ENCODE assay signal across 8 cellular contexts in the genomic region with DNA sequence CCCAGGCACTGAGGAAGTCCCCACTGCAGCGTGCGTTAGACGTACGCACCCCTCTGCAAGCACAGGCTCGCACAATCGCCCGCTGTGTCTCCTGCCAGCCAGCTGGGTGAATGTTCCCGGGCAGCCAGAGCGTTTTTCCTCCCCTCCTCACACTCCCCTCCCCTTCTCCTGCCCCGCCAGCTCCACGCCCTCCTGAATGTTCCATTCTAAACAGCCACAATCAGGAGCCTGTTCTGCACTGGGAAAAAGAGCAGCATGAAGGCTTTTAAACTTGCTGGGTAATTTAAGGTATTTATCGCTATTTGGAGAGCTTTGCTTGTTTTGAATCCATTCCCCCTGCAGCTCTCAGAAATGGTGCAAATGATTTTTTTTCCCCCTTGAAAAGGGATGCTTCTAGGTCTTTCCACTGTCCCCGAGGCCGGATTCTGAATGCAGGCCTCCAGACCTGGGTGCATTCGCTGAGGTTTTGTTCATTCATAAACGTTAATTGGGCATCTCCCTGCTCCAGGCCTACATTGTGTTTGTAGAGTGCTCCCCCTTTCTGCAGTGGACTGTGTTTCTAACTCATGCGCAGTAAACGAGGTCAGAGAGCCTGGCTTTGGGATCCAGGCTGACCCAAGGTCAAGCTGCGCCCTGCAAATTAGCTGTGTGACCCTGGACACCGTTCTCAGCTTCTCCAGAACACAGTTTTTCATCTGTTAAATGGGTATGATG.
A peak's percentile ranks its signal among the peaks of the same experiment; 100 is the strongest.
DNase-seq lines count a peak whose midpoint lies in the region; ATAC-seq, FAIRE-seq and TF ChIP-seq lines count a peak whose summit lies in the region.

No MANE protein-coding gene starts in this region.

- H3K36me3 ChIP-seq in GM12878 (ENCODE audit: control insufficient read depth in 2 of 2, insufficient read depth in 2 of 2, low read length in 1 of 2) (peaks cover 0 to 1% of the 10 kb centered on the region in 2 experiments; a peak in 2 of 4 replicates), thoracic aorta (no peaks in the 10 kb centered on the region)

- SMC1A ChIA-PET in GM12878 (lab: Charles Lee; ENCODE audit: uncharacterized antibody, unreplicated experiment), result interaction anchor here (0.9 to 6.0 kb wide), 13 partner anchors 9 to 287 kb away, joined by 3 to 49 read pairs (median 5); no protein-coding TSS in a partner anchor

- H3K4me3 ChIP-seq in A549, result no peak overlapping the region
- H3K4me3 ChIP-seq in NB4 (ENCODE audit: low read depth, low read length), result no peak overlapping the region
- no peak overlapping the region for H3K4me3 ChIP-seq in GM12878
- H3K4me3 ChIP-seq in thoracic aorta, result peak overlapping the region; percentile 34

- no peaks in the 10 kb centered on the region for H3K27me3 ChIP-seq in GM12878 (replicated peaks in 1 of 2; ENCODE audit: control insufficient read depth in 2 of 2, insufficient read depth in 2 of 2, low read length in 1 of 2)
- no peaks in the 10 kb centered on the region for H3K27me3 ChIP-seq in thoracic aorta (replicated peaks; ENCODE audit: insufficient read depth)

- TF ChIP-seq EP300 in A549 (IDR thresholded peaks at IDR 0.05), result no peak
- TF ChIP-seq EP300 in GM12878 (IDR thresholded peaks at IDR 0.05; ENCODE audit: borderline replicate concordance in 1 of 2, control insufficient read depth in 1 of 2, low read depth in 2 of 2, low read length in 2 of 2), result no peak

- intact Hi-C loops in GM12878 (cut with micrococcal nuclease; ENCODE audit: unreplicated experiment) (no loop called here), left colon (cut with DNase I, micrococcal nuclease) (no loop called here)

- no TSS peak for BruUV-seq in GM12878 (replicated peaks; lab: Mats Ljungman, UMichigan)

- DNase-seq in A549 (ENCODE audit: low read depth in 1 of 2, low spot score in 1 of 2) (peak in 1 of 2 experiments; percentile 22), NB4 (ENCODE audit: low read depth) (peak; percentile 61), GM12878 (ENCODE audit: low read depth, low spot score) (no peak), left colon (peak; percentile 37 to 63), thoracic aorta (ENCODE audit: low spot score) (no peak), RCC 7860 (ENCODE audit: low spot score) (no peak)
- DNase-seq in activated naive CD4-positive, alpha-beta T cell treated with Interleukin-2 at 50 U/mL for 16 hours, result no peak

- TF ChIP-seq CTCF in A549 (IDR thresholded peaks at IDR 0.05) (no peak; the same call in 2 of the 3 replicates), NB4 (IDR thresholded peaks at IDR 0.05; ENCODE audit: low read depth, low read length) (no peak), GM12878 (IDR thresholded peaks at IDR 0.05 in 2 of 3, conservative IDR thresholded peaks at IDR 0.05 in 1 of 3; ENCODE audit: control insufficient read depth in 2 of 3, extremely low read depth in 1 of 3, insufficient read depth in 1 of 3, low read depth in 3 of 3, low read length in 3 of 3) (peak; percentile 5 to 44 (median 18); a peak in 3 of 6 replicates), thoracic aorta (IDR thresholded peaks at IDR 0.05) (no peak)

- 70% methylated on average over 20 of the region's 20 CpGs for WGBS in A549 (ENCODE audit: missing lambda C conversion rate)
- whole genome bisulfite sequencing in GM12878 (ENCODE audit: insufficient coverage, insufficient replicate concordance, low lambda C conversion rate, missing lambda C conversion rate), result 93% methylated on average over 20 of the region's 20 CpGs

- peak overlapping the region; percentile 84 to 93 for H3K27ac ChIP-seq in A549
- H3K27ac ChIP-seq in GM12878 (ENCODE audit: control insufficient read depth, insufficient read depth), result peak overlapping the region; percentile 99
- peak overlapping the region; percentile 55 to 67 for H3K27ac ChIP-seq in thoracic aorta

- CTCF ChIA-PET in A549 (lab: Yijun Ruan, JAX), result interaction anchor here (0.6 to 2.9 kb wide), 10 partner anchors 9 to 468 kb away, joined by 3 to 8 read pairs (median 3); a partner anchor contains a TSS
- CTCF ChIA-PET in GM12878 (lab: Yijun Ruan, JAX), result interaction anchor here (0.7 to 3.4 kb wide), 13 partner anchors 8 to 287 kb away, joined by 3 to 23 read pairs (median 4); no protein-coding TSS in a partner anchor

- peak overlapping the region; percentile 31; the same call in 1 of the 2 replicates for H3K9ac ChIP-seq in GM12878 (ENCODE audit: control insufficient read depth, insufficient read depth, low read length)

- peaks cover 28% of the 10 kb centered on the region for H3K79me2 ChIP-seq in GM12878 (ENCODE audit: control insufficient read depth, insufficient read depth, low read length)

- RAD21 ChIA-PET in GM12878 (lab: Charles Lee; ENCODE audit: unreplicated experiment), result interaction anchor here (0.8 to 6.1 kb wide), 10 partner anchors 26 to 287 kb away, joined by 3 to 42 read pairs (median 5); a partner anchor contains a TSS

- no peaks in the 10 kb centered on the region for H4K20me1 ChIP-seq in GM12878 (ENCODE audit: control insufficient read depth, insufficient read depth)

- H3K4me1 ChIP-seq in A549, result peaks cover 69% of the 10 kb centered on the region
- H3K4me1 ChIP-seq in GM12878 (ENCODE audit: control insufficient read depth, insufficient read depth, low read length), result peaks cover 46% of the 10 kb centered on the region
- peaks cover 45 to 89% of the 10 kb centered on the region in 2 donors for H3K4me1 ChIP-seq in thoracic aorta (ENCODE audit: control insufficient read depth in 1 of 2, low read depth in 2 of 2)

- peak overlapping the region; percentile 69 for H3K4me2 ChIP-seq in A549
- peak overlapping the region; percentile 98 for H3K4me2 ChIP-seq in GM12878 (ENCODE audit: control insufficient read depth, insufficient read depth)

- TF ChIP-seq RAD21 in A549 (conservative IDR thresholded peaks at IDR 0.05 in 1 of 2, IDR thresholded peaks at IDR 0.05 in 1 of 2) (peak; percentile 34 to 51; a peak in 2 of 5 replicates), GM12878 (IDR thresholded peaks at IDR 0.05; ENCODE audit: insufficient read depth, low read depth, low read length) (peak; percentile 50)

- H2AFZ ChIP-seq in GM12878 (ENCODE audit: control insufficient read depth, low read depth, low read length), result no peak overlapping the region

- POLR2A ChIA-PET in A549 (lab: Yijun Ruan, JAX) (no interaction called here), GM12878 (lab: Charles Lee) (interaction anchor here (0.7 to 0.9 kb wide), 2 partner anchors 33 to 64 kb away, joined by 3 read pairs; no protein-coding TSS in a partner anchor)

- FAIRE-seq in A549 (lab: Jason Lieb, UNC), result no peak
- FAIRE-seq in GM12878 (lab: Jason Lieb, UNC), result no peak
- FAIRE-seq in RCC 7860 (lab: Jason Lieb, UNC), result no peak

- in situ Hi-C loops in GM12878 (cut with MboI), result no loop called here

- no peak for TF ChIP-seq POLR2A in A549 (IDR thresholded peaks at IDR 0.05; ENCODE audit: low read length)
- no peak for TF ChIP-seq POLR2A in NB4 (IDR thresholded peaks at IDR 0.05; ENCODE audit: extremely low read depth, insufficient read length)
- TF ChIP-seq POLR2A in GM12878 (IDR thresholded peaks at IDR 0.05; ENCODE audit: low read depth, low read length), result no peak

- ATAC-seq in A549, result no peak
- ATAC-seq in GM12878, result no peak
- peak; percentile 73 for ATAC-seq in left colon
- no peak for ATAC-seq in thoracic aorta (ENCODE audit: insufficient number of reproducible peaks, low FRiP score, low read depth)
- ATAC-seq in HG02970 (IDR thresholded peaks at IDR 0.05; ENCODE audit: low FRiP score, unreplicated experiment), result no peak

- H3K9me3 ChIP-seq in A549 (no peaks in the 10 kb centered on the region), GM12878 (replicated peaks; ENCODE audit: control insufficient read depth, insufficient read depth, low read length) (no peaks in the 10 kb centered on the region), thoracic aorta (no peaks in the 10 kb centered on the region)

TF ChIP-seq in A549, 52 proteins besides CTCF, POLR2A, EP300 and RAD21 (continues in another document):
- no peak for TF ChIP-seq NFE2L2 (conservative IDR thresholded peaks at IDR 0.05; ENCODE audit: low read length)
- TF ChIP-seq FOXS1 (CRISPR knock-in tag; IDR thresholded peaks at IDR 0.05), result no peak
- no peak for TF ChIP-seq SMC3 (IDR thresholded peaks at IDR 0.05)
- no peak for TF ChIP-seq EHF (CRISPR knock-in tag; IDR thresholded peaks at IDR 0.05)
- no peak for TF ChIP-seq EHMT2 (IDR thresholded peaks at IDR 0.05; ENCODE audit: low read depth)
- TF ChIP-seq, protein P1, sequence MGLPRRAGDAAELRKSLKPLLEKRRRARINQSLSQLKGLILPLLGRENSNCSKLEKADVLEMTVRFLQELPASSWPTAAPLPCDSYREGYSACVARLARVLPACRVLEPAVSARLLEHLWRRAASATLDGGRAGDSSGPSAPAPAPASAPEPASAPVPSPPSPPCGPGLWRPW (IDR thresholded peaks at IDR 0.05), result no peak
- no peak for TF ChIP-seq NR3C1 (IDR thresholded peaks at IDR 0.05)
- TF ChIP-seq HOXB13 (CRISPR knock-in tag; IDR thresholded peaks at IDR 0.05; ENCODE audit: low read depth), result no peak
- TF ChIP-seq CHD4 (IDR thresholded peaks at IDR 0.05; ENCODE audit: borderline replicate concordance), result no peak
- no peak for TF ChIP-seq ZSCAN20 (CRISPR knock-in tag; IDR thresholded peaks at IDR 0.05)

TF ChIP-seq in GM12878, 131 proteins besides CTCF, POLR2A, EP300 and RAD21 (continues in another document):
- TF ChIP-seq, protein P2, sequence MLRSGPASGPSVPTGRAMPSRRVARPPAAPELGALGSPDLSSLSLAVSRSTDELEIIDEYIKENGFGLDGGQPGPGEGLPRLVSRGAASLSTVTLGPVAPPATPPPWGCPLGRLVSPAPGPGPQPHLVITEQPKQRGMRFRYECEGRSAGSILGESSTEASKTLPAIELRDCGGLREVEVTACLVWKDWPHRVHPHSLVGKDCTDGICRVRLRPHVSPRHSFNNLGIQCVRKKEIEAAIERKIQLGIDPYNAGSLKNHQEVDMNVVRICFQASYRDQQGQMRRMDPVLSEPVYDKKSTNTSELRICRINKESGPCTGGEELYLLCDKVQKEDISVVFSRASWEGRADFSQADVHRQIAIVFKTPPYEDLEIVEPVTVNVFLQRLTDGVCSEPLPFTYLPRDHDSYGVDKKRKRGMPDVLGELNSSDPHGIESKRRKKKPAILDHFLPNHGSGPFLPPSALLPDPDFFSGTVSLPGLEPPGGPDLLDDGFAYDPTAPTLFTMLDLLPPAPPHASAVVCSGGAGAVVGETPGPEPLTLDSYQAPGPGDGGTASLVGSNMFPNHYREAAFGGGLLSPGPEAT (IDR thresholded peaks at IDR 0.05; ENCODE audit: low read depth), result no peak
- no peak for TF ChIP-seq SRF (IDR thresholded peaks at IDR 0.05; ENCODE audit: low read depth in 2 of 2, low read length in 2 of 2)
- TF ChIP-seq, protein P3, sequence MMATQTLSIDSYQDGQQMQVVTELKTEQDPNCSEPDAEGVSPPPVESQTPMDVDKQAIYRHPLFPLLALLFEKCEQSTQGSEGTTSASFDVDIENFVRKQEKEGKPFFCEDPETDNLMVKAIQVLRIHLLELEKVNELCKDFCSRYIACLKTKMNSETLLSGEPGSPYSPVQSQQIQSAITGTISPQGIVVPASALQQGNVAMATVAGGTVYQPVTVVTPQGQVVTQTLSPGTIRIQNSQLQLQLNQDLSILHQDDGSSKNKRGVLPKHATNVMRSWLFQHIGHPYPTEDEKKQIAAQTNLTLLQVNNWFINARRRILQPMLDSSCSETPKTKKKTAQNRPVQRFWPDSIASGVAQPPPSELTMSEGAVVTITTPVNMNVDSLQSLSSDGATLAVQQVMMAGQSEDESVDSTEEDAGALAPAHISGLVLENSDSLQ (IDR thresholded peaks at IDR 0.05), result no peak

Comparison
In these comparisons a context has a peak if more than half of its experiments do, and no peak if none do; other contexts are left out.
1. DNase-seq: peak in NB4 (single experiment) and left colon (2 of 2); none in GM12878 (single experiment), thoracic aorta (single experiment), RCC 7860 (single experiment) and activated naive CD4-positive, alpha-beta T cell treated with Interleukin-2 at 50 U/mL for 16 hours (single experiment).
2. CTCF ChIP-seq: peak in GM12878 (3 of 3); none in A549 (single experiment), NB4 (single experiment) and thoracic aorta (single experiment).
3. Peak in every context shown above with its lines, with median percentiles within 50 percentile points of each other: H3K27ac ChIP-seq.